Comparison of ENCODE assay signal across 7 cellular contexts in the genomic region with DNA sequence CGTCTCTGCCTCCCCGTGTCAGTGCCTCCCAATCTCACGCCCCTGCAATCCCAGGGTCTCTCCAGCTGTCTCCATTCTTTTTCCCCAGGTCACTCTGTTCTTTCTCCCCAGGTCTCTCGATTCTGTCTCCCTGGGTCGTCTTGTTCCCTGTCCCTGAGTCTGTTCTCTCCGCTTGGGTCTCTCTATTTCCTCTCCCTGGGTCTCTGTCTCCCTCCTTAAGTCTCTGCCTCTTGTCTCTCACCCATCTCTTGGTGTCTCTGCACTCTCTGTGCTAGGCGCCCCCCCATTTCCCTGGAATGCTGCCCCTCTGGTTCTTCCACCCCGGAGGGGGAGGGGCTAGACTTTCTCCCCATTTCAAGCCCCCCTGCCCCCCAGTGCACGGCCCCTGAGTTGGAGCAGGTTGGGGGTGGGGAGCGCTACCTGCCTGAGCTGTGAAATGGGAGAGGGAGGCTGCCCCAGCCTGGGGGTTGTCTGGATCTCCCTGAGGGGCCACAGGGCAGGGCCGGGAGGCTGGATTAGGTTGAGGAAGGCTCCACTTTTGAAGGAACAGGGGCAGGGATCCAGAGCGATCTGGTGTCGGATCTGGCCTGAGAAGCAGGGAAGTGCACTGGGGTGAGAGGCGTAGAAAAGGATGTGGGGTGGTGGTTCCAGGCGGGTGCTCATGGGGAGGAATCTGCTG. TPM values are rescaled to one million over a fixed set of nuclear protein-coding genes. Genes with fewer than 3 reads are reported as not detected.
DNase-seq lines count a peak whose midpoint lies in the region; ATAC-seq and TF ChIP-seq lines count a peak whose summit lies in the region.

No MANE protein-coding gene starts in this region.

- H3K4me3 Mint-ChIP-seq in activated CD4-positive, alpha-beta memory T cell treated with anti-CD3 and anti-CD28 coated beads for 36 hours: peak overlapping the region; percentile 70
- peak overlapping the region; percentile 76 for H3K4me3 Mint-ChIP-seq in stimulated activated effector memory CD8-positive, alpha-beta T cell treated with anti-CD3 and anti-CD28 coated beads, Interleukin-12 subunit alpha, Interleukin-12 subunit beta, amount 100 ng/mL, for 72 hours

- H3K27me3 ChIP-seq in HCT116 (ENCODE audit: insufficient read depth, low read length) (no peaks in the 10 kb centered on the region), iPS DF 6.9 (ENCODE audit: control insufficient read depth, insufficient read depth, low read length) (no peaks in the 10 kb centered on the region)

- POLR2A ChIA-PET in HCT116 (lab: Charles Lee): interaction anchor here (1.7 kb wide), 1 partner anchor 118 kb away, joined by 8 read pairs; the partner anchor contains the start of gene KDM4A
- POLR2A ChIA-PET in activated CD4-positive, alpha-beta memory T cell treated with anti-CD3 and anti-CD28 coated beads for 36 hours (lab: Charles Lee): no interaction called here

- H3K4me1 ChIP-seq in HCT116 (ENCODE audit: control insufficient read depth in 1 of 2, insufficient read depth in 2 of 2, low read length in 2 of 2) (peaks cover 22 to 65% of the 10 kb centered on the region in 2 experiments), iPS DF 6.9 (ENCODE audit: control insufficient read depth, insufficient read depth, low read length) (peaks cover 9% of the 10 kb centered on the region; the same call in 1 of the 2 replicates)

- peaks cover 16% of the 10 kb centered on the region for H3K4me1 Mint-ChIP-seq in activated CD4-positive, alpha-beta memory T cell treated with anti-CD3 and anti-CD28 coated beads for 36 hours (ENCODE audit: low read depth)
- peaks cover 24% of the 10 kb centered on the region for H3K4me1 Mint-ChIP-seq in stimulated activated effector memory CD8-positive, alpha-beta T cell treated with anti-CD3 and anti-CD28 coated beads, Interleukin-12 subunit alpha, Interleukin-12 subunit beta, amount 100 ng/mL, for 72 hours

- peaks cover 56% of the 10 kb centered on the region for H3K79me2 ChIP-seq in HCT116 (ENCODE audit: insufficient read depth, low read length)

- intact Hi-C loops in HCT116 (cut with micrococcal nuclease): loop anchor here (2.0 to 5.0 kb wide), 3 partner anchors 51 to 220 kb away; partner anchors contain the start of gene KDM4A
- intact Hi-C loops in activated CD4-positive, alpha-beta memory T cell treated with anti-CD3 and anti-CD28 coated beads for 36 hours (cut with micrococcal nuclease): no loop called here

- H3K36me3 ChIP-seq in HCT116 (ENCODE audit: control insufficient read depth in 1 of 2, insufficient read depth in 2 of 2, low read length in 2 of 2) (no peaks in the 10 kb centered on the region), iPS DF 6.9 (ENCODE audit: control insufficient read depth, insufficient read depth, low read length) (no peaks in the 10 kb centered on the region)

- no peak for TF ChIP-seq POLR2A in HCT116 (IDR thresholded peaks at IDR 0.05; ENCODE audit: borderline replicate concordance, extremely low read depth, insufficient read depth, insufficient read length)

- no peak overlapping the region for H3K27ac Mint-ChIP-seq in activated CD4-positive, alpha-beta memory T cell treated with anti-CD3 and anti-CD28 coated beads for 36 hours
- H3K27ac Mint-ChIP-seq in stimulated activated effector memory CD8-positive, alpha-beta T cell treated with anti-CD3 and anti-CD28 coated beads, Interleukin-12 subunit alpha, Interleukin-12 subunit beta, amount 100 ng/mL, for 72 hours: peak overlapping the region; percentile 58

- no peak overlapping the region for H2AFZ ChIP-seq in HCT116 (ENCODE audit: low read depth, low read length, poor library complexity, severe bottlenecking)

- RAD21 ChIA-PET in HCT116 (lab: Charles Lee; ENCODE audit: low non-redundant PET in 1 of 2, low total read pairs in 2 of 2, uncharacterized antibody in 2 of 2, unreplicated experiment in 2 of 2): no interaction called here

- CTCF ChIA-PET in HCT116 (lab: Charles Lee): no interaction called here
- CTCF ChIA-PET in activated CD4-positive, alpha-beta memory T cell treated with anti-CD3 and anti-CD28 coated beads for 36 hours (lab: Charles Lee): interaction anchor here (1.4 kb wide), 1 partner anchor 414 kb away, joined by 3 read pairs; no protein-coding TSS in a partner anchor

- ATAC-seq in HCT116 (no peak; the same call in 1 of the 2 replicates), HG03095 (IDR thresholded peaks at IDR 0.05; ENCODE audit: unreplicated experiment) (no peak)
- no peak for ATAC-seq in stimulated activated effector memory CD8-positive, alpha-beta T cell treated with anti-CD3 and anti-CD28 coated beads, Interleukin-12 subunit alpha, Interleukin-12 subunit beta, amount 100 ng/mL, for 72 hours

- H3K9me2 ChIP-seq in HCT116 (ENCODE audit: insufficient read depth): no peaks in the 10 kb centered on the region

- peak overlapping the region; percentile 89 for H3K9ac ChIP-seq in HCT116 (ENCODE audit: low read length)

- TF ChIP-seq CTCF in HCT116 (IDR thresholded peaks at IDR 0.05 in 2 of 3, conservative IDR thresholded peaks at IDR 0.05 in 1 of 3; ENCODE audit: borderline replicate concordance in 1 of 3, insufficient read depth in 1 of 3, low read depth in 2 of 3, low read length in 2 of 3): no peak

- WGBS in iPS DF 6.9 (ENCODE audit: insufficient coverage, insufficient read length): no CpG with 5 or more reads among the region's 15 CpGs

- no peaks in the 10 kb centered on the region for H3K9me3 Mint-ChIP-seq in activated CD4-positive, alpha-beta memory T cell treated with anti-CD3 and anti-CD28 coated beads for 36 hours
- H3K9me3 Mint-ChIP-seq in stimulated activated effector memory CD8-positive, alpha-beta T cell treated with anti-CD3 and anti-CD28 coated beads, Interleukin-12 subunit alpha, Interleukin-12 subunit beta, amount 100 ng/mL, for 72 hours: no peaks in the 10 kb centered on the region

- H3K4me3 ChIP-seq in HCT116 (replicated peaks in 1 of 2; ENCODE audit: low read depth in 1 of 2, low read length in 2 of 2) (peak overlapping the region; percentile 79 to 90), iPS DF 6.9 (ENCODE audit: low read length) (peak overlapping the region; percentile 66)

- no peak for TF ChIP-seq RAD21 in HCT116 (IDR thresholded peaks at IDR 0.05; ENCODE audit: low read depth)

- peaks cover 35% of the 10 kb centered on the region for H3K27me3 Mint-ChIP-seq in activated CD4-positive, alpha-beta memory T cell treated with anti-CD3 and anti-CD28 coated beads for 36 hours

- TSS peak; percentile 35 for BruUV-seq in HCT116 (replicated peaks; lab: Mats Ljungman, UMichigan)

- H3K27ac ChIP-seq in HCT116 (ENCODE audit: low read depth, low read length) (peak overlapping the region; percentile 68), iPS DF 6.9 (ENCODE audit: low read length) (no peak overlapping the region)

- DNase-seq in HCT116 (ENCODE audit: low read depth, low spot score) (no peak), iPS DF 6.9 (ENCODE audit: low read depth, low spot score) (no peak), SK-N-DZ (ENCODE audit: low spot score) (no peak), NCI-H146 (lab: John Stamatoyannopoulos, UW) (no peak)
- DNase-seq in activated CD4-positive, alpha-beta memory T cell treated with anti-CD3 and anti-CD28 coated beads for 36 hours: no peak
- no peak for DNase-seq in stimulated activated effector memory CD8-positive, alpha-beta T cell treated with anti-CD3 and anti-CD28 coated beads, Interleukin-12 subunit alpha, Interleukin-12 subunit beta, amount 100 ng/mL, for 72 hours (ENCODE audit: low spot score in 2 of 2)

- H3K36me3 Mint-ChIP-seq in activated CD4-positive, alpha-beta memory T cell treated with anti-CD3 and anti-CD28 coated beads for 36 hours: no peaks in the 10 kb centered on the region
- no peaks in the 10 kb centered on the region for H3K36me3 Mint-ChIP-seq in stimulated activated effector memory CD8-positive, alpha-beta T cell treated with anti-CD3 and anti-CD28 coated beads, Interleukin-12 subunit alpha, Interleukin-12 subunit beta, amount 100 ng/mL, for 72 hours

- H3K9me3 ChIP-seq in HCT116 (ENCODE audit: control insufficient read depth in 1 of 2, insufficient read depth in 1 of 2, low read depth in 1 of 2, low read length in 2 of 2) (no peaks in the 10 kb centered on the region), iPS DF 6.9 (ENCODE audit: control insufficient read depth, insufficient read depth, low read length) (no peaks in the 10 kb centered on the region)

- peak overlapping the region; percentile 85 for H3K4me2 ChIP-seq in HCT116 (ENCODE audit: low read length)

- H4K20me1 ChIP-seq in HCT116 (ENCODE audit: insufficient read depth): peaks cover 3% of the 10 kb centered on the region; the same call in 1 of the 2 replicates

TF ChIP-seq in HCT116, 20 proteins besides CTCF, POLR2A, EP300 and RAD21:
- TF ChIP-seq ZNF274 (IDR thresholded peaks at IDR 0.05; ENCODE audit: low read depth, low read length) (no peak), EGR1 (IDR thresholded peaks at IDR 0.05; ENCODE audit: low read depth) (no peak), JUND (IDR thresholded peaks at IDR 0.05) (no peak), ZFX (IDR thresholded peaks at IDR 0.05) (no peak), CBX3 (IDR thresholded peaks at IDR 0.05; ENCODE audit: low read depth) (no peak), SP1 (IDR thresholded peaks at IDR 0.05; ENCODE audit: low read depth) (no peak), CEBPB (IDR thresholded peaks at IDR 0.05; ENCODE audit: low read depth) (no peak)
TF ChIP-seq in HCT116: peak in this region for 0.

RNA-seq across cellular contexts. Expression of gene PTPRF, which starts 1.4 kb away (rescaled TPM):
- total RNA-seq in HCT116 (2021; ENCODE audit: unreplicated experiment): 224 TPM
- polyA plus RNA-seq in HCT116 (2012): 217 and 285 TPM in 2 replicates
- total RNA-seq in activated CD4-positive, alpha-beta memory T cell treated with anti-CD3 and anti-CD28 coated beads for 36 hours: 1 to 10 TPM; 2.4 to 2.8 TPM
- polyA plus RNA-seq in SK-N-DZ (2014; cell fraction: cytosol; rRNA removed): 22.6 and 33.7 TPM in 2 replicates
- 27.5 and 42.1 TPM in 2 replicates for polyA plus RNA-seq in SK-N-DZ (2014; cell fraction: nucleus; rRNA removed)

Comparison
In these comparisons a context has a peak if more than half of its experiments do, and no peak if none do; other contexts are left out.
1. RNA of gene PTPRF, which starts 1.4 kb away (total RNA-seq): 224 TPM in HCT116 (single experiment); 2.4 to 2.8 TPM in activated CD4-positive, alpha-beta memory T cell treated with anti-CD3 and anti-CD28 coated beads for 36 hours; every median in the first group is over 10 times any median in the second.